Comparison of ENCODE assay signal across 1 cellular context in the genomic region with DNA sequence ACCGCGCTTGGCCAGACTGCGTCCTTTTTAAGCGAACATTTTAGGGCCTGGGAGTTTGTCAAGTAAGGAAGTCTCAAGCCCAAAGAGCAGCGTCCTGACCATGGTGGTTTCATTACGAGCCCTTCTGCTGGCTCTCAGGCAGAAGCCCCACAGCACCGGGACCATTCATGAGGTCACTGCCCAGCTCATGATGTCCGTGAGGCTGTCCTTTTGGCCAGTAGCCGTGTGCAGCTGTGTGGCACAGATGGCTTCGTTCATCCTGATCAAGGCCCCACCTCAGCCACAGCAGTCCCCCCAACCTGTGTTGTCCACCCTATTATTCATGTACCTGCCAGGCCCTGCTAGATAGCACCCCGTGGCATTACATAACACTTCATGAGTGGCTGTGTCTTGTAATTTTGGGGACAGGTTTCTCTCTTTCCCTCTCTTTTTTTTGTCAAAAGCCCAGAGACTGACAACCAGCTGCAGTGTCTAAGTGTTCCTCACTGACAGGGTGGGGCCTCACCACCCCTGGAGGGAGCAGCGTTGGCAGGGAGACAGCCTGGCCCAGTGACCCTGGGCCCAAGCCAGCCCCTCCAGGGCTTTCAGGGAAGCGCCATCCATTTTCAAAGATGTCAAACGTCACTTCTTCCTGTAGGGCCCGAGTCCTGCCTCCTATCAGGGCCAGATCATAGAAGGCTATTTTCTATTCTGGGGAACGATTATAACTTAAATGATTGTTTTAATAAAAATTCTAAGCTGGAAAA.
TF ChIP-seq lines count a peak whose summit lies in the region.

No MANE protein-coding gene starts in this region.

TF ChIP-seq in K562, 482 proteins besides CTCF, POLR2A, EP300 and RAD21 (continued from another document):
- TF ChIP-seq SFPQ (IDR thresholded peaks at IDR 0.05; ENCODE audit: low read depth, low read length), result no peak
